1 cellular context compared by ENCODE assay signal in the genomic region with DNA sequence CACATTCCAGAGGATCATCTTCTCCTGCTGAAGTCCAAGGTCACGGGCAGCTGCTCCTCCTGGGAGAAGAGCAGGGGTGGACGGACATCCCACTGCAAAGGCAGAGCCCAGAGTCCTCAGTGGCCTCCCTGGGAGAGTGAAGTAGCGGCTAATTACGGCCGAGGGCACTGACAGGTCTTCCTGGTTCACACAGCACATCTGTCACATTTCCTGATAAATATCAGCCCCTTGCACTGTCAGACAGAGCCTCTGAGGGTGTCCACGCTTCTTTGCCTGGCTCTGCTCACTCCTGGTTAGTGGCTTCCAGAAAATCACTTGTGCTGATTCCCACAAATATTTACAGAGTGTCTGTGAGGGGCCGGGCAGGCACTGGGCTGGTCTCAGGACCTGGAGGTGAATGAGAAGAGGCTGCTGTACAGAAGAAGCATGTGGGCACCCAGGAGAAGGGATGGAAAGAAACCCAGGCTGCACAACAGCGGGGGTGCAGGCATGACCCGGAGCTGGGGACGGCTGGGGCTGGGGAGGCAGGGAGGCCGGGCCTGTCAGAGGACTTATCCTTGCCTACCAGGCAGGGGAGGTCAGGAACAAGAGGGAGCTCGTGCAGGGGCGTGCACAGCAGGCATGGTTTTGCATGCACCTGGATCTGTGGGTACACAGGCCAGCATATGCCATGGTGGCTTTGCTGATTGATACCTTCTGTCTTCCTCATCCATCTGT.
TF ChIP-seq lines count a peak whose summit lies in the region.

No MANE protein-coding gene starts in this region.

TF ChIP-seq in HepG2, 621 proteins besides CTCF, POLR2A, EP300 and RAD21:
- no peak for TF ChIP-seq ZNF354B (CRISPR knock-in tag; IDR thresholded peaks at IDR 0.05)
